In the genomic region with DNA sequence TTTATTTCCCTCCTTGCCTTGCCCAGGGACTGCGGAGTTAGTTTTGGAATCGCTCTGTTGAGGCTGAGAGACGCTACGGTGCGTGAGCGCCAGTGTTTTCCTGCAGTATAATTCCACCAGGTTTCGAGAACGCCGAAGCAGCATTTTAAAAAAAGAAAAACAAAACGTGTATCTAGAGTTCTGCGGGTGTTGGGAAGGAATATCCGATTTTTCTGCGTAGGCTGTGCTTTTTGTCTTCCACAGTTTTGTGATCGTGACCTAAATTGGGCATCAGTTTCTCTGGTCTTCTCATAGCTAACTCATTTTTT, we compare ENCODE assay signal across 8 cellular contexts. TPM values are rescaled to one million over a fixed set of nuclear protein-coding genes. Genes with fewer than 3 reads are reported as not detected.
A peak's percentile ranks its signal among the peaks of the same experiment; 100 is the strongest.
DNase-seq lines count a peak whose midpoint lies in the region; ATAC-seq and TF ChIP-seq lines count a peak whose summit lies in the region.

No MANE protein-coding gene starts in this region.

- CTCF ChIA-PET in OCI-LY7 (lab: Charles Lee; ENCODE audit: unreplicated experiment) = no interaction called here

- H3K9me3 ChIP-seq in OCI-LY7 (ENCODE audit: low read length) = no peaks in the 10 kb centered on the region

- BruUV-seq in OCI-LY7 (replicated peaks; lab: Mats Ljungman, UMichigan) = no TSS peak

- H3K36me3 ChIP-seq in OCI-LY7 (ENCODE audit: insufficient read depth, low read length) = peaks cover 21% of the 10 kb centered on the region

- no peak for ATAC-seq in HG02623 (IDR thresholded peaks at IDR 0.05; ENCODE audit: unreplicated experiment)
- no peak for ATAC-seq in activated CD4-positive, CD25-positive, alpha-beta regulatory T cell treated with anti-CD3 and anti-CD28 coated beads, Interleukin-2, amount 50 U/mL, for 24 hours

- H4K20me1 ChIP-seq in OCI-LY7 (ENCODE audit: insufficient read depth, low read length) = peaks cover 8% of the 10 kb centered on the region

- H2AFZ ChIP-seq in OCI-LY7 (ENCODE audit: low read length) = peak overlapping the region; percentile 39; the same call in 1 of the 2 replicates

- POLR2A ChIA-PET in OCI-LY7 (lab: Charles Lee) = no interaction called here

- intact Hi-C loops in OCI-LY7 (cut with micrococcal nuclease; ENCODE audit: unreplicated experiment) = loop anchor here (2.0 kb wide), 1 partner anchor 75 kb away; a partner anchor contains a TSS

- H3K4me1 ChIP-seq in OCI-LY7 (ENCODE audit: insufficient read depth, low read length, poor library complexity, severe bottlenecking) = peaks cover 24% of the 10 kb centered on the region

- no peaks in the 10 kb centered on the region for H3K9me3 Mint-ChIP-seq in progenitor cell of endocrine pancreas (ENCODE audit: low read depth)

- no peaks in the 10 kb centered on the region for H3K27me3 Mint-ChIP-seq in progenitor cell of endocrine pancreas

- DNase-seq in OCI-LY7 (ENCODE audit: low spot score) (no peak), epithelial cell of proximal tubule (ENCODE audit: low read depth) (no peak), progenitor cell of endocrine pancreas (ENCODE audit: low spot score, unreplicated experiment) (no peak), NCI-H146 treated with DMSO at 0.1 percent for 48 hours (lab: John Stamatoyannopoulos, UW; ENCODE audit: unreplicated experiment) (no peak), amniotic stem cell (lab: John Stamatoyannopoulos, UW) (no peak)

- peak overlapping the region; percentile 83 for H3K4me2 ChIP-seq in OCI-LY7 (ENCODE audit: low read length)

- H3K27ac ChIP-seq in OCI-LY7 (ENCODE audit: low read depth, low read length, poor library complexity, severe bottlenecking) = peak overlapping the region; percentile 69

- peak overlapping the region; percentile 97 for H3K4me3 Mint-ChIP-seq in progenitor cell of endocrine pancreas (ENCODE audit: low read depth)

- peak overlapping the region; percentile 95 for H3K27ac Mint-ChIP-seq in progenitor cell of endocrine pancreas

- H3K79me2 ChIP-seq in OCI-LY7 (ENCODE audit: insufficient read depth, low read depth, low read length) = peaks cover 54% of the 10 kb centered on the region

- TF ChIP-seq CTCF in GM12875 (IDR thresholded peaks at IDR 0.05; ENCODE audit: borderline replicate concordance, insufficient read depth, low read depth, low read length) (no peak), OCI-LY7 (conservative IDR thresholded peaks at IDR 0.05; ENCODE audit: low read length) (no peak), epithelial cell of proximal tubule (conservative IDR thresholded peaks at IDR 0.05; ENCODE audit: low read depth, low read length) (no peak), progenitor cell of endocrine pancreas (IDR thresholded peaks at IDR 0.05; ENCODE audit: unreplicated experiment) (no peak)

- H3K4me1 Mint-ChIP-seq in progenitor cell of endocrine pancreas (ENCODE audit: low read depth) = peaks cover 16% of the 10 kb centered on the region

- H3K36me3 Mint-ChIP-seq in progenitor cell of endocrine pancreas (ENCODE audit: insufficient read depth) = peaks cover 10% of the 10 kb centered on the region

- H3K4me3 ChIP-seq in GM12875 (ENCODE audit: low read depth, low read length) = peak overlapping the region; percentile 76
- H3K4me3 ChIP-seq in OCI-LY7 (ENCODE audit: low read depth, low read length, poor library complexity, severe bottlenecking) = peak overlapping the region; percentile 87
- peak overlapping the region; percentile 91 for H3K4me3 ChIP-seq in epithelial cell of proximal tubule (ENCODE audit: low read depth, low read length)

- no peaks in the 10 kb centered on the region for H3K9me2 ChIP-seq in OCI-LY7 (ENCODE audit: insufficient read depth, low read length)

RNA-seq across cellular contexts. Expression of a gene that starts 0.8 kb away (rescaled TPM):
- total RNA-seq in OCI-LY7 (2014; rRNA removed; shearing (Covaris generic)) = 61.1 and 64.1 TPM in 2 replicates
- total RNA-seq in OCI-LY7 (2022) (97.8 and 102 TPM in 2 replicates), epithelial cell of proximal tubule (65.6 and 96.2 TPM in 2 replicates), progenitor cell of endocrine pancreas (150 and 151 TPM in 2 replicates)
